32 cellular contexts compared by ENCODE assay signal in genomic region chr9:8555767-8556500, GRCh38.
DNase-seq lines count a peak whose midpoint lies in the region; ATAC-seq and TF ChIP-seq lines count a peak whose summit lies in the region.
"Had no signal": no experiment of that assay in that cellular context is flagged by ENCODE, and none has a peak within 500 bp of the region (broad histone marks: within the 10 kb centered on the region; RNA-seq: fewer than 3 reads in every experiment).

No MANE protein-coding gene starts in this region.

- H3K27ac ChIP-seq in prostate gland, result no peak overlapping the region
- H3K27ac ChIP-seq: A549, epithelial cell of prostate, GM23248, sigmoid colon, stomach had no signal

- H3K36me3 Mint-ChIP-seq in Caco-2 (ENCODE audit: insufficient read depth, unreplicated experiment), result no peaks in the 10 kb centered on the region
- H3K36me3 Mint-ChIP-seq: memory B cell, naive B cell, WTC11 had no signal

- DNase-seq in left ventricle myocardium superior (no peak), cardiac septum (ENCODE audit: low spot score) (no peak), fibroblast of peridontal ligament (ENCODE audit: extremely low read depth) (peak; percentile 69), omental fat pad (ENCODE audit: low spot score) (no peak), NCI-H2196 (lab: John Stamatoyannopoulos, UW; ENCODE audit: unreplicated experiment) (no peak), DMS114 treated with DMSO at 0.1 percent for 48 hours (lab: John Stamatoyannopoulos, UW; ENCODE audit: unreplicated experiment) (no peak), Caco-2 (no peak), prostate gland (ENCODE audit: low spot score) (no peak)
- DNase-seq: activated naive CD4-positive, alpha-beta T cell treated with anti-CD3 and anti-CD28 coated beads, Interleukin-2, amount 50 U/mL, for 16 hours; anterior cingulate cortex; DMS79 treated with DMSO at 0.1 percent for 48 hours; dorsolateral prefrontal cortex; GM23248; HFFc6; KG1; kidney glomerular epithelial cell; naive B cell; NCI-H1436 treated with DMSO at 0.1 percent for 48 hours; NCI-H510A treated with DMSO at 0.1 percent for 48 hours; occipital lobe; PC-3; SHP77 treated with DMSO at 0.1 percent for 48 hours; sigmoid colon; stimulated activated CD8-positive, alpha-beta memory T cell treated with anti-CD3 and anti-CD28 coated beads, Interleukin-4, amount 100 ng/mL, for 48 hours; stomach; T-helper 9 cell; trophoblast cell had no signal

- ATAC-seq in left ventricle myocardium superior, result peak; percentile 64
- ATAC-seq in omental fat pad (ENCODE audit: low FRiP score), result peak; percentile 62
- ATAC-seq: A549, PC-3, WTC11 had no signal

- H3K27ac Mint-ChIP-seq in Caco-2 (ENCODE audit: unreplicated experiment), result no peak overlapping the region
- H3K27ac Mint-ChIP-seq: activated T-helper 1 cell treated with anti-CD3 and anti-CD28 coated beads, Interleukin-12 subunit alpha, Interleukin-12 subunit beta, Interleukin-2, Interleukin-4 antibody, amounts not matched to agents 30 ng/mL and 10 ng/mL and 1 ng/mL, durations not matched to agents 14 hours and 24 hours and 36 hours; HFFc6; memory B cell; naive B cell; WTC11 had no signal

- H3K4me3 ChIP-seq in Caco-2 (ENCODE audit: low read depth, low read length) (no peak overlapping the region), prostate gland (no peak overlapping the region)
- H3K4me3 ChIP-seq: A549, dorsolateral prefrontal cortex, GM23248, sigmoid colon, stomach had no signal

- no peaks in the 10 kb centered on the region for H3K36me3 ChIP-seq in Caco-2 (ENCODE audit: control insufficient read depth, insufficient read depth, low read length)
- H3K36me3 ChIP-seq in prostate gland, result no peaks in the 10 kb centered on the region
- H3K36me3 ChIP-seq: sigmoid colon, stomach had no signal

- TF ChIP-seq CTCF in omental fat pad (IDR thresholded peaks at IDR 0.05) (no peak), Caco-2 (IDR thresholded peaks at IDR 0.05; ENCODE audit: insufficient read depth in 1 of 2, low read depth in 1 of 2, low read length in 1 of 2, severe bottlenecking in 1 of 2, unreplicated experiment in 1 of 2) (no peak), prostate gland (IDR thresholded peaks at IDR 0.05) (no peak)

- POLR2A ChIA-PET in Caco-2 (lab: Charles Lee), result no interaction called here

- H3K9me3 ChIP-seq in Caco-2 (no peaks in the 10 kb centered on the region), prostate gland (no peaks in the 10 kb centered on the region)
- H3K9me3 ChIP-seq: A549, sigmoid colon, stomach had no signal

- intact Hi-C loops in left ventricle myocardium superior (cut with micrococcal nuclease) (no loop called here), cardiac septum (cut with DNase I) (no loop called here), Caco-2 (cut with micrococcal nuclease; ENCODE audit: unreplicated experiment) (no loop called here), prostate gland (cut with DNase I) (no loop called here)

- CTCF ChIA-PET in Caco-2 (lab: Charles Lee), result no interaction called here

- no peak for TF ChIP-seq POLR2A in prostate gland (IDR thresholded peaks at IDR 0.05)

- H3K4me3 Mint-ChIP-seq in Caco-2 (ENCODE audit: unreplicated experiment), result no peak overlapping the region
- H3K4me3 Mint-ChIP-seq: activated T-helper 1 cell treated with anti-CD3 and anti-CD28 coated beads, Interleukin-12 subunit alpha, Interleukin-12 subunit beta, Interleukin-2, Interleukin-4 antibody, amounts not matched to agents 30 ng/mL and 10 ng/mL and 1 ng/mL, durations not matched to agents 14 hours and 24 hours and 36 hours; HFFc6; memory B cell; naive B cell; WTC11 had no signal

- H3K4me1 ChIP-seq in Caco-2 (peaks cover 20% of the 10 kb centered on the region), prostate gland (replicated peaks) (no peaks in the 10 kb centered on the region)
- H3K4me1 ChIP-seq: A549, sigmoid colon, stomach had no signal

- 75% methylated on average over 4 of the region's 4 CpGs for WGBS in prostate gland

- H3K4me1 Mint-ChIP-seq in Caco-2 (ENCODE audit: low read depth, unreplicated experiment), result peaks cover 16% of the 10 kb centered on the region
- H3K4me1 Mint-ChIP-seq: memory B cell, naive B cell had no signal

- H3K9me3 Mint-ChIP-seq in Caco-2 (ENCODE audit: unreplicated experiment), result no peaks in the 10 kb centered on the region
- H3K9me3 Mint-ChIP-seq: activated T-helper 1 cell treated with anti-CD3 and anti-CD28 coated beads, Interleukin-12 subunit alpha, Interleukin-12 subunit beta, Interleukin-2, Interleukin-4 antibody, amounts not matched to agents 30 ng/mL and 10 ng/mL and 1 ng/mL, durations not matched to agents 14 hours and 24 hours and 36 hours; memory B cell; naive B cell; WTC11 had no signal

- H3K27me3 ChIP-seq in Caco-2 (replicated peaks; ENCODE audit: control insufficient read depth, insufficient read depth, low read length), result no peaks in the 10 kb centered on the region
- H3K27me3 ChIP-seq in prostate gland (replicated peaks; ENCODE audit: insufficient read depth), result no peaks in the 10 kb centered on the region
- H3K27me3 ChIP-seq: dorsolateral prefrontal cortex, sigmoid colon, stomach had no signal

- BruUV-seq in Caco-2 (replicated peaks; lab: Mats Ljungman, UMichigan), result no TSS peak

- no peaks in the 10 kb centered on the region for H3K27me3 Mint-ChIP-seq in Caco-2 (ENCODE audit: insufficient read depth, unreplicated experiment)
- H3K27me3 Mint-ChIP-seq: memory B cell, naive B cell had no signal
